In the genomic region with DNA sequence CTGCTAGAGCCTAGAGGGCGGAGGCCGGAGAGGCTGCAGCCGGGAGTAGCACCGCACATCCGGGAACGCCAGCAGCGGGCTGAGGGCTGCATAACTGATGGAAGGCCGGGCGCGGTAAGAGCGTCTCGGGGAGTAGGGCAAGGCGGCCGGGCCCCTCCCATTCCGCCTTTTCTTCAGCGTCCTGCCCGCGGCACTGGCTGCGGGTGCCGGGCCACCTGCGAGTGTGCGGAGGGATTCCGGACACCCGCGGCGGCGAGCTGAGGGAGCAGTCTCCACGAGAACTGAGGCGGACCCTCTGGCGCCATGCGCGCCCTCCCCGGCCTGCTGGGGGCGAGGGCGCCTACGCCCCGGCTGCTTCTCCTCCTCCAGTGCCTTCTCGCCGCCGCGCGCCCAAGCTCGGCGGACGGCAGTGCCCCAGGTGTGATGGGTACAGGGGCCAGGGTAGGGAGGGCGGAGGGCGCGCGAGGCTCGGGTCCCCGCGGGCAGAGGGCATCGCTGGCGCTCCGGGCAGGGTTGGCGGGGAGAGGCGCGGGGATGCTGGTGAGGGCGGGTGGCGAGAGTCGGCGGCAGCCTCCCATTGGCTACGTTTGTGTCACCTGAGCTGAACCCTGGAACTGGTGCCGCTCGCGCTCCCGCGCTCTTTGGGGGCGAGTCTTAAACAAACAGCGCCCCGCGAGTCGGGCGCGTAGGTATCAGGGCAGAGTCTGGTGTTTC, we compare ENCODE assay signal across 8 cellular contexts.
DNase-seq lines count a peak whose midpoint lies in the region; ATAC-seq, FAIRE-seq and TF ChIP-seq lines count a peak whose summit lies in the region.

No MANE protein-coding gene starts in this region.

- no peak for FAIRE-seq in bronchial epithelial cell (lab: Jason Lieb, UNC)
- no peak for FAIRE-seq in H54 (lab: Jason Lieb, UNC)

- no peaks in the 10 kb centered on the region for H3K9me3 Mint-ChIP-seq in activated B cell treated with CpG ODN at 0.5 μM for 24 hours
- H3K9me3 Mint-ChIP-seq in Caco-2 (ENCODE audit: unreplicated experiment), result no peaks in the 10 kb centered on the region

- H3K36me3 Mint-ChIP-seq in activated B cell treated with CpG ODN at 0.5 μM for 24 hours (ENCODE audit: low read depth) (peaks cover 3% of the 10 kb centered on the region), Caco-2 (ENCODE audit: insufficient read depth, unreplicated experiment) (no peaks in the 10 kb centered on the region)

- intact Hi-C loops in activated B cell treated with CpG ODN at 0.5 μM for 24 hours (cut with micrococcal nuclease), result loop anchor here (1.0 to 2.0 kb wide), 5 partner anchors 8 to 75 kb away; no protein-coding TSS in a partner anchor
- intact Hi-C loops in Caco-2 (cut with micrococcal nuclease; ENCODE audit: unreplicated experiment), result no loop called here

- ATAC-seq in activated B cell treated with CpG ODN at 0.5 μM for 24 hours (ENCODE audit: low read depth), result peak; percentile 85

- DNase-seq in NCI-H1048 (lab: John Stamatoyannopoulos, UW), result peak; percentile 27
- peak; percentile 74 for DNase-seq in activated B cell treated with CpG ODN at 0.5 μM for 24 hours
- peak; percentile 29 for DNase-seq in bronchial epithelial cell (ENCODE audit: low read depth)
- DNase-seq in kidney tubule cell (ENCODE audit: low spot score), result peak; percentile 56
- DNase-seq in stimulated activated CD4-positive, alpha-beta T cell treated with anti-CD3 and anti-CD28 coated beads, Interleukin-2, amount 100 ng/mL, for 4 hours (ENCODE audit: low read depth), result peak; percentile 83
- no peak for DNase-seq in H54 (ENCODE audit: insufficient read length, low spot score)
- no peak for DNase-seq in Caco-2

- 0 out of 2 replicates have a peak, but pooled peaks have one; percentile 2 for TF ChIP-seq CTCF in GM12874 (IDR thresholded peaks at IDR 0.05; ENCODE audit: insufficient read depth, low read depth, low read length)
- TF ChIP-seq CTCF in activated B cell treated with CpG ODN at 0.5 μM for 24 hours (IDR thresholded peaks at IDR 0.05), result no peak
- no peak for TF ChIP-seq CTCF in bronchial epithelial cell (IDR thresholded peaks at IDR 0.05; ENCODE audit: insufficient read depth, low read length, severe bottlenecking)
- TF ChIP-seq CTCF in Caco-2 (IDR thresholded peaks at IDR 0.05; ENCODE audit: insufficient read depth in 1 of 2, low read depth in 1 of 2, low read length in 1 of 2, severe bottlenecking in 1 of 2, unreplicated experiment in 1 of 2), result no peak

- BruUV-seq in Caco-2 (replicated peaks; lab: Mats Ljungman, UMichigan), result no TSS peak

- H3K36me3 ChIP-seq in bronchial epithelial cell (ENCODE audit: control insufficient read depth, insufficient read depth, low read length) (no peaks in the 10 kb centered on the region), Caco-2 (ENCODE audit: control insufficient read depth, insufficient read depth, low read length) (no peaks in the 10 kb centered on the region)

- H3K4me1 ChIP-seq in Caco-2, result no peaks in the 10 kb centered on the region

- no peaks in the 10 kb centered on the region for H3K9me3 ChIP-seq in Caco-2

- peak overlapping the region; percentile 45 for H3K4me3 ChIP-seq in bronchial epithelial cell (ENCODE audit: low read depth, low read length)
- H3K4me3 ChIP-seq in Caco-2 (ENCODE audit: low read depth, low read length), result no peak overlapping the region

- H3K27me3 Mint-ChIP-seq in activated B cell treated with CpG ODN at 0.5 μM for 24 hours (no peaks in the 10 kb centered on the region), Caco-2 (ENCODE audit: insufficient read depth, unreplicated experiment) (no peaks in the 10 kb centered on the region)

- H3K27ac Mint-ChIP-seq in activated B cell treated with CpG ODN at 0.5 μM for 24 hours, result peak overlapping the region; percentile 94
- no peak overlapping the region for H3K27ac Mint-ChIP-seq in Caco-2 (ENCODE audit: unreplicated experiment)

- H3K4me1 Mint-ChIP-seq in activated B cell treated with CpG ODN at 0.5 μM for 24 hours (peaks cover 44% of the 10 kb centered on the region), Caco-2 (ENCODE audit: low read depth, unreplicated experiment) (no peaks in the 10 kb centered on the region)

- no peak for TF ChIP-seq POLR2A in H54 (IDR thresholded peaks at IDR 0.05; ENCODE audit: low read depth, low read length)

- H3K27me3 ChIP-seq in bronchial epithelial cell (ENCODE audit: control insufficient read depth, insufficient read depth, low read length) (no peaks in the 10 kb centered on the region), Caco-2 (replicated peaks; ENCODE audit: control insufficient read depth, insufficient read depth, low read length) (no peaks in the 10 kb centered on the region)

- CTCF ChIA-PET in activated B cell treated with CpG ODN at 0.5 μM for 24 hours (lab: Charles Lee), result interaction anchor here (1.0 to 1.2 kb wide), 3 partner anchors 60 to 73 kb away, joined by 3 to 4 read pairs (median 3); no protein-coding TSS in a partner anchor
- CTCF ChIA-PET in Caco-2 (lab: Charles Lee), result no interaction called here

- POLR2A ChIA-PET in activated B cell treated with CpG ODN at 0.5 μM for 24 hours (lab: Charles Lee) (interaction anchor here (0.6 to 1.9 kb wide), 8 partner anchors 8 to 668 kb away, joined by 3 to 18 read pairs (median 4); no protein-coding TSS in a partner anchor), Caco-2 (lab: Charles Lee) (no interaction called here)

- H3K4me3 Mint-ChIP-seq in activated B cell treated with CpG ODN at 0.5 μM for 24 hours (peak overlapping the region; percentile 86), Caco-2 (ENCODE audit: unreplicated experiment) (no peak overlapping the region)

Comparison
In these comparisons a context has a peak if more than half of its experiments do, and no peak if none do; other contexts are left out.
1. DNase-seq: peak in NCI-H1048 (single experiment), activated B cell treated with CpG ODN at 0.5 μM for 24 hours (single experiment), bronchial epithelial cell (single experiment), kidney tubule cell (single experiment) and stimulated activated CD4-positive, alpha-beta T cell treated with anti-CD3 and anti-CD28 coated beads, Interleukin-2, amount 100 ng/mL, for 4 hours (single experiment); none in H54 (single experiment) and Caco-2 (0 of 2).